Comparison of ENCODE assay signal across 9 cellular contexts in the genomic region with DNA sequence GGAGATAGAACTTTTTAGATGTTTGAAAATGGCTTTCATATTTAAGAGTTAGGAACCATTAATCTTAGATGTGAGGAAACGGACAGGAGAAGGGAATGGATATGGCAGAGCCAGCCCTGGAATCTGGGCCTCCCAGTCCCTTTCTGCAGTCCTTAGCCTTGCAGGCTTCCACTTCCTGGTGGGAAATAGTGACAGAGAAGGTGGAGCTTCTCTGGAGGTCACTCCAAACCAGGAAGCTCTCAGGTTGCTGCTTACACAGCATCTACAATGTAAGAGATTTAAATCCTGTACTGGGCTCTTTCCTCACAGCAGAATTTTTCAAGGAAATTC. TPM values are rescaled to one million over a fixed set of nuclear protein-coding genes. Genes with fewer than 3 reads are reported as not detected.
DNase-seq lines count a peak whose midpoint lies in the region; ATAC-seq and TF ChIP-seq lines count a peak whose summit lies in the region.
"Had no signal": no experiment of that assay in that cellular context is flagged by ENCODE, and none has a peak within 500 bp of the region (broad histone marks: within the 10 kb centered on the region; RNA-seq: fewer than 3 reads in every experiment).

No MANE protein-coding gene starts in this region.

- H3K27ac Mint-ChIP-seq in brain (peak overlapping the region in 1 of 5 experiments; percentile 92), nephron (peak overlapping the region; percentile 90 to 97 (median 97))

- H3K9me3 ChIP-seq in testis: no peaks in the 10 kb centered on the region

- CTCF ChIA-PET in GM10248 (lab: Yijun Ruan, JAX): interaction anchor here (0.6 to 4.3 kb wide), 21 partner anchors 9 to 424 kb away, joined by 3 to 19 read pairs (median 5); no protein-coding TSS in a partner anchor

- peak overlapping the region in 1 of 2 donors; percentile 58 for H3K27ac ChIP-seq in testis

- POLR2A ChIA-PET in GM10248 (lab: Yijun Ruan, JAX): no interaction called here

- H3K27me3 ChIP-seq in testis: no peaks in the 10 kb centered on the region

- TF ChIP-seq CTCF in brain (conservative IDR thresholded peaks at IDR 0.05) (no peak), nephron (IDR thresholded peaks at IDR 0.05; ENCODE audit: unreplicated experiment in 3 of 3) (no peak), testis (IDR thresholded peaks at IDR 0.05) (no peak), GM10248 (IDR thresholded peaks at IDR 0.05; ENCODE audit: control extremely low read depth, extremely low read depth, low read depth, missing control alignments) (no peak)

- no peaks in the 10 kb centered on the region for H3K36me3 ChIP-seq in testis (ENCODE audit: low read depth, missing control alignments)

- ATAC-seq in HG03159 (IDR thresholded peaks at IDR 0.05; ENCODE audit: unreplicated experiment): peak; percentile 12

- no peaks in the 10 kb centered on the region for H3K9me3 Mint-ChIP-seq in brain
- H3K9me3 Mint-ChIP-seq in nephron: no peaks in the 10 kb centered on the region

- peak overlapping the region in 3 of 5 experiments; percentile 81 to 93 (median 91) for H3K4me3 Mint-ChIP-seq in brain
- H3K4me3 Mint-ChIP-seq in nephron: peak overlapping the region; percentile 91 to 96 (median 91)

- H3K4me3 ChIP-seq in GM08714 (ENCODE audit: low read length) (peak overlapping the region; percentile 9; the same call in 1 of the 2 replicates), testis (no peak overlapping the region)

- intact Hi-C loops in testis (cut with DNase I; ENCODE audit: low total_unique reads): no loop called here

- no peaks in the 10 kb centered on the region for H3K36me3 Mint-ChIP-seq in brain
- peaks cover 32% of the 10 kb centered on the region for H3K36me3 Mint-ChIP-seq in nephron (ENCODE audit: low read depth)

- TF ChIP-seq POLR2A in testis (IDR thresholded peaks at IDR 0.05): no peak

- peaks cover 15% of the 10 kb centered on the region for H3K4me1 Mint-ChIP-seq in brain
- H3K4me1 Mint-ChIP-seq in nephron: peaks cover 16% of the 10 kb centered on the region

- H3K4me1 ChIP-seq in testis: peaks cover 18% of the 10 kb centered on the region

- H3K27me3 Mint-ChIP-seq in brain: peaks cover 71% of the 10 kb centered on the region
- no peaks in the 10 kb centered on the region for H3K27me3 Mint-ChIP-seq in nephron (ENCODE audit: low read depth)

- DNase-seq in cerebellar nuclear complex (lab: John Stamatoyannopoulos, UW) (no peak), GM19240 (ENCODE audit: insufficient read length, low spot score) (no peak), testis (no peak), GM10248 (ENCODE audit: extremely low spot score) (no peak)

- 67 to 74% methylated on average over 1 of the region's 1 CpG for WGBS in testis, 2 donors

RNA-seq across cellular contexts. Expression of a gene that starts 2.5 kb away (rescaled TPM):
- 56.7 TPM for polyA plus RNA-seq in brain (ENCODE audit: insufficient read depth, low read depth, low replicate concordance)
- 10 to 100 TPM; 80.2 to 86.9 TPM for total RNA-seq in testis
- 275 TPM for polyA plus RNA-seq in testis (ENCODE audit: insufficient read depth, low read depth, low replicate concordance)

RNA-seq across cellular contexts. Expression of a gene that starts 40.6 kb away (rescaled TPM):
- 28.7 TPM for polyA plus RNA-seq in brain (ENCODE audit: insufficient read depth, low read depth, low replicate concordance)
- total RNA-seq in testis: 100 to 1,000 TPM in 1 of 2 donors, 10 to 100 TPM in 1; 92.4 to 110 TPM
- polyA plus RNA-seq in testis (ENCODE audit: insufficient read depth, low read depth, low replicate concordance): 364 TPM

RNA-seq across cellular contexts. Expression of a gene that starts 54.6 kb away (rescaled TPM):
- not detected for polyA plus RNA-seq in brain (ENCODE audit: insufficient read depth, low read depth, low replicate concordance)
- total RNA-seq in testis: under 1 TPM in 1 of 2 donors, not detected in 1; 0.12 TPM
- polyA plus RNA-seq in testis (ENCODE audit: insufficient read depth, low read depth, low replicate concordance): not detected
- total RNA-seq: NCI-H460 had no signal

Comparison
In these comparisons a context has a peak if more than half of its experiments do, and no peak if none do; other contexts are left out.
1. RNA of a gene that starts 40.6 kb away (polyA plus RNA-seq): 364 TPM in testis (single experiment); 28.7 TPM in brain (single experiment); every median in the first group is over 10 times any median in the second.